In genomic region chr1:9872430-9873165, GRCh38 we compare ENCODE assay signal across 18 cellular contexts. TPM values are rescaled to one million over a fixed set of nuclear protein-coding genes. Genes with fewer than 3 reads are reported as not detected.
DNase-seq lines count a peak whose midpoint lies in the region; ATAC-seq, FAIRE-seq and TF ChIP-seq lines count a peak whose summit lies in the region.
"Had no signal": no experiment of that assay in that cellular context is flagged by ENCODE, and none has a peak within 500 bp of the region (broad histone marks: within the 10 kb centered on the region; RNA-seq: fewer than 3 reads in every experiment).

No MANE protein-coding gene starts in this region.

- no peak overlapping the region for H3K4me2 ChIP-seq in trophoblast cell (ENCODE audit: low read length)

- no peak overlapping the region for H2BK5ac ChIP-seq in trophoblast cell (ENCODE audit: low read depth, low read length, poor library complexity)

- peaks cover 2 to 3% of the 10 kb centered on the region in 2 experiments for H3K4me1 ChIP-seq in trophoblast cell (ENCODE audit: control insufficient read depth in 1 of 2, insufficient read depth in 2 of 2, low read length in 2 of 2)

- no CpG with 5 or more reads among the region's 11 CpGs for WGBS in trophoblast cell (ENCODE audit: extremely low coverage, insufficient coverage, insufficient read length)

- no peak overlapping the region for H2BK120ac ChIP-seq in trophoblast cell (ENCODE audit: insufficient read depth, low read length, poor library complexity)

- H3K18ac ChIP-seq in trophoblast cell (ENCODE audit: low read length) = no peak overlapping the region

- H3K23ac ChIP-seq in trophoblast cell (ENCODE audit: low read length) = no peak overlapping the region

- peaks cover 12 to 14% of the 10 kb centered on the region in 2 experiments for H3K36me3 ChIP-seq in trophoblast cell (ENCODE audit: control insufficient read depth in 1 of 2, insufficient read depth in 2 of 2, low read length in 2 of 2)

- H2AFZ ChIP-seq in trophoblast cell (ENCODE audit: insufficient read depth, low read length, poor library complexity) = no peak overlapping the region

- no peak overlapping the region for H3K27ac ChIP-seq in trophoblast cell (ENCODE audit: low read depth, low read length)
- H3K27ac ChIP-seq: C4-2B, upper lobe of left lung had no signal

- H4K12ac ChIP-seq in trophoblast cell (ENCODE audit: low read depth, low read length) = no peak overlapping the region

- H4K91ac ChIP-seq in trophoblast cell (ENCODE audit: low read depth, low read length) = no peak overlapping the region

- H3K27me3 ChIP-seq in trophoblast cell (ENCODE audit: insufficient read depth, low read length) = no peaks in the 10 kb centered on the region
- H3K27me3 ChIP-seq: upper lobe of left lung had no signal

- DNase-seq in H54 (ENCODE audit: insufficient read length, low spot score) (peak; percentile 23), NCI-H524 treated with DMSO at 0.1 percent for 48 hours (lab: John Stamatoyannopoulos, UW) (peak; percentile 31), cardiac fibroblast (ENCODE audit: low read depth in 2 of 2) (peak; percentile 22 to 32), trophoblast cell (no peak), putamen (ENCODE audit: low spot score) (no peak)
- DNase-seq in activated effector memory CD4-positive, alpha-beta T cell treated with Interleukin-2 at 50 U/mL for 16 hours = no peak
- DNase-seq: activated B cell treated with CpG ODN at 0.5 μM for 24 hours; activated naive CD4-positive, alpha-beta T cell treated with anti-CD3 and anti-CD28 coated beads, Interleukin-2, amount 50 U/mL, for 16 hours; GOT3; NCI-H1417; NK-92 treated with Interleukin-12 subunit alpha and Interleukin-12 subunit beta, amount 100 ng/mL, for 24 hours; right cardiac atrium; stimulated activated CD4-positive, alpha-beta T cell treated with anti-CD3 and anti-CD28 coated beads, Interleukin-4, amount 100 ng/mL, for 4 hours; upper lobe of left lung had no signal

- H3K79me1 ChIP-seq in trophoblast cell (ENCODE audit: low read length) = no peaks in the 10 kb centered on the region

- no peak overlapping the region for H4K8ac ChIP-seq in trophoblast cell (ENCODE audit: low read depth, low read length)

- no peak overlapping the region for H3K9ac ChIP-seq in trophoblast cell (ENCODE audit: low read length)

- TF ChIP-seq CTCF in cardiac fibroblast (IDR thresholded peaks at IDR 0.05; ENCODE audit: low read depth, low read length) = no peak

- no peak overlapping the region for H2BK12ac ChIP-seq in trophoblast cell (ENCODE audit: low read length)

- no peak for ATAC-seq in GM19023 (IDR thresholded peaks at IDR 0.05; ENCODE audit: unreplicated experiment)
- ATAC-seq: right cardiac atrium; stimulated activated effector memory CD8-positive, alpha-beta T cell treated with anti-CD3 and anti-CD28 coated beads, Interleukin-12 subunit alpha, Interleukin-12 subunit beta, amount 100 ng/mL, for 72 hours had no signal

- FAIRE-seq in H54 (lab: Jason Lieb, UNC) = no peak
- FAIRE-seq: G401.6 had no signal

- H3K14ac ChIP-seq in trophoblast cell (ENCODE audit: low read length) = no peak overlapping the region

- no peaks in the 10 kb centered on the region for H3K9me3 ChIP-seq in trophoblast cell (ENCODE audit: insufficient read depth, low read depth, low read length)
- H3K9me3 ChIP-seq: upper lobe of left lung had no signal

- H3K4ac ChIP-seq in trophoblast cell (ENCODE audit: low read depth, low read length) = no peak overlapping the region

- no peaks in the 10 kb centered on the region for H3K79me2 ChIP-seq in trophoblast cell (ENCODE audit: control insufficient read depth, insufficient read depth, low read length, poor library complexity)

- no peak overlapping the region for H3K4me3 ChIP-seq in cardiac fibroblast (replicated peaks in 1 of 2; ENCODE audit: low read depth in 2 of 2, low read length in 2 of 2)
- H3K4me3 ChIP-seq in trophoblast cell (ENCODE audit: low read depth, low read length) = peak overlapping the region; percentile 28
- H3K4me3 ChIP-seq: upper lobe of left lung had no signal

- TF ChIP-seq POLR2A in H54 (IDR thresholded peaks at IDR 0.05; ENCODE audit: low read depth, low read length) = no peak

- no peak overlapping the region for H2AK5ac ChIP-seq in trophoblast cell (ENCODE audit: low read length)

RNA-seq across cellular contexts. Expression of gene CTNNBIP1, which starts 37.5 kb away (rescaled TPM):
- polyA plus RNA-seq in trophoblast cell (2013) = 25.8 and 28.5 TPM in 2 replicates

RNA-seq across cellular contexts. Expression of gene CLSTN1, which starts 48.8 kb away (rescaled TPM):
- 40.1 and 42.2 TPM in 2 replicates for polyA plus RNA-seq in trophoblast cell (2013)

Comparison
In these comparisons a context has a peak if more than half of its experiments do, and no peak if none do; other contexts are left out.
1. DNase-seq: peak in H54 (single experiment), NCI-H524 treated with DMSO at 0.1 percent for 48 hours (single experiment) and cardiac fibroblast (2 of 2); none in trophoblast cell (0 of 2), activated effector memory CD4-positive, alpha-beta T cell treated with Interleukin-2 at 50 U/mL for 16 hours (single experiment) and putamen (single experiment).